In genomic region chr5:146622391-146622790, GRCh38 we compare ENCODE assay signal across 12 cellular contexts.
DNase-seq lines count a peak whose midpoint lies in the region; ATAC-seq, FAIRE-seq and TF ChIP-seq lines count a peak whose summit lies in the region.
"Had no signal": no experiment of that assay in that cellular context is flagged by ENCODE, and none has a peak within 500 bp of the region (broad histone marks: within the 10 kb centered on the region; RNA-seq: fewer than 3 reads in every experiment).

No MANE protein-coding gene starts in this region.

- H3K27ac Mint-ChIP-seq in WTC11: no peak overlapping the region
- H3K27ac Mint-ChIP-seq: activated CD8-positive, alpha-beta memory T cell treated with anti-CD3 and anti-CD28 coated beads, Interleukin-2, amount 10 ng/mL, durations not matched to agents 7 days and 5 days had no signal

- FAIRE-seq in D721Med (lab: Jason Lieb, UNC): no peak
- FAIRE-seq: endothelial cell of umbilical vein had no signal

- H3K4me3 Mint-ChIP-seq in WTC11: no peak overlapping the region
- H3K4me3 Mint-ChIP-seq: activated CD8-positive, alpha-beta memory T cell treated with anti-CD3 and anti-CD28 coated beads, Interleukin-2, amount 10 ng/mL, durations not matched to agents 7 days and 5 days had no signal

- ATAC-seq in WTC11: no peak
- ATAC-seq in GM18907 (IDR thresholded peaks at IDR 0.05; ENCODE audit: unreplicated experiment): no peak
- no peak for ATAC-seq in GM18519 (IDR thresholded peaks at IDR 0.05; ENCODE audit: low FRiP score, unreplicated experiment)
- ATAC-seq: activated CD8-positive, alpha-beta memory T cell treated with anti-CD3 and anti-CD28 coated beads, Interleukin-2, amount 10 ng/mL, durations not matched to agents 7 days and 5 days had no signal

- H3K27me3 Mint-ChIP-seq in WTC11 (ENCODE audit: low read depth): no peaks in the 10 kb centered on the region
- H3K27me3 Mint-ChIP-seq: activated CD8-positive, alpha-beta memory T cell treated with anti-CD3 and anti-CD28 coated beads, Interleukin-2, amount 10 ng/mL, durations not matched to agents 7 days and 5 days had no signal

- TF ChIP-seq CTCF in D721Med (IDR thresholded peaks at IDR 0.05; ENCODE audit: insufficient read depth, missing control alignments) (peak; percentile 14), HL-60 (IDR thresholded peaks at IDR 0.05; ENCODE audit: insufficient read depth, low read length) (peak; percentile 7), WTC11 (IDR thresholded peaks at IDR 0.05) (0 out of 2 replicates have a peak, but pooled peaks have one; percentile 18), GM10266 (IDR thresholded peaks at IDR 0.05; ENCODE audit: control insufficient read depth, insufficient read depth, low read depth, missing control alignments) (no peak)

- H3K36me3 Mint-ChIP-seq in WTC11: peaks cover 11% of the 10 kb centered on the region
- H3K36me3 Mint-ChIP-seq: activated CD8-positive, alpha-beta memory T cell treated with anti-CD3 and anti-CD28 coated beads, Interleukin-2, amount 10 ng/mL, durations not matched to agents 7 days and 5 days had no signal

- DNase-seq in D721Med (ENCODE audit: insufficient read length, low spot score) (no peak), HL-60 (ENCODE audit: low read depth in 1 of 2, low spot score in 1 of 2) (no peak), WTC11 (ENCODE audit: low spot score) (no peak), kidney tubule cell (ENCODE audit: low spot score) (peak; percentile 8), GM10266 (ENCODE audit: extremely low spot score) (no peak), NCI-H226 (no peak)
- DNase-seq: activated CD8-positive, alpha-beta memory T cell treated with anti-CD3 and anti-CD28 coated beads, Interleukin-2, amount 10 ng/mL, durations not matched to agents 7 days and 5 days; uterus had no signal

- H3K27me3 ChIP-seq in HL-60 (ENCODE audit: insufficient read depth, poor library complexity, severe bottlenecking): no peaks in the 10 kb centered on the region
- H3K27me3 ChIP-seq: uterus had no signal

- CTCF ChIA-PET in WTC11 (lab: Charles Lee): interaction anchor here (0.7 to 2.1 kb wide), 5 partner anchors 11 to 343 kb away, joined by 3 to 8 read pairs (median 4); no protein-coding TSS in a partner anchor

- peaks cover 20% of the 10 kb centered on the region for H3K4me1 Mint-ChIP-seq in WTC11

- H3K4me3 ChIP-seq in HL-60 (replicated peaks; ENCODE audit: insufficient read depth, low read length): no peak overlapping the region
- H3K4me3 ChIP-seq: skin epidermis, uterus had no signal

- no peak overlapping the region for H3K27ac ChIP-seq in HL-60 (replicated peaks)
- H3K27ac ChIP-seq: skin epidermis, uterus had no signal

- peaks cover 12% of the 10 kb centered on the region for H3K9me3 Mint-ChIP-seq in WTC11

- POLR2A ChIA-PET in WTC11 (lab: Charles Lee): no interaction called here

TF ChIP-seq in WTC11, 78 proteins besides CTCF, POLR2A, EP300 and RAD21 (continues in another document):
- no peak for TF ChIP-seq PREB (CRISPR knock-in tag; IDR thresholded peaks at IDR 0.05; ENCODE audit: borderline replicate concordance)
- TF ChIP-seq ZNF219 (CRISPR knock-in tag; IDR thresholded peaks at IDR 0.05; ENCODE audit: borderline replicate concordance): no peak
- no peak for TF ChIP-seq CDX4 (CRISPR knock-in tag; IDR thresholded peaks at IDR 0.05; ENCODE audit: borderline replicate concordance)
- no peak for TF ChIP-seq NR2C2 (CRISPR knock-in tag; IDR thresholded peaks at IDR 0.05)
- TF ChIP-seq ETV6 (CRISPR knock-in tag; IDR thresholded peaks at IDR 0.05): no peak
- no peak for TF ChIP-seq ERG (CRISPR knock-in tag; IDR thresholded peaks at IDR 0.05)
- TF ChIP-seq ZNF263 (CRISPR knock-in tag; IDR thresholded peaks at IDR 0.05; ENCODE audit: low read depth): no peak
- TF ChIP-seq SMAD3 (CRISPR knock-in tag; IDR thresholded peaks at IDR 0.05; ENCODE audit: borderline replicate concordance): no peak
- TF ChIP-seq SP1 (CRISPR knock-in tag; conservative IDR thresholded peaks at IDR 0.05): no peak
- no peak for TF ChIP-seq NR3C1 (CRISPR knock-in tag; conservative IDR thresholded peaks at IDR 0.05; ENCODE audit: low read depth)
- no peak for TF ChIP-seq E2F1 (CRISPR knock-in tag; IDR thresholded peaks at IDR 0.05)
- TF ChIP-seq SMAD4 (CRISPR knock-in tag; IDR thresholded peaks at IDR 0.05): no peak
- TF ChIP-seq IRF1 (CRISPR knock-in tag; IDR thresholded peaks at IDR 0.05): no peak
- TF ChIP-seq AFF4 (CRISPR knock-in tag; IDR thresholded peaks at IDR 0.05; ENCODE audit: borderline replicate concordance): no peak
- TF ChIP-seq FOXP1 (CRISPR knock-in tag; IDR thresholded peaks at IDR 0.05; ENCODE audit: borderline replicate concordance): no peak
